22 cellular contexts compared by ENCODE assay signal in genomic region chr10:82691211-82691610, GRCh38.
DNase-seq lines count a peak whose midpoint lies in the region; ATAC-seq, FAIRE-seq and TF ChIP-seq lines count a peak whose summit lies in the region.
"Had no signal": no experiment of that assay in that cellular context is flagged by ENCODE, and none has a peak within 500 bp of the region (broad histone marks: within the 10 kb centered on the region; RNA-seq: fewer than 3 reads in every experiment).

No MANE protein-coding gene starts in this region.

- peak overlapping the region; percentile 7 for H3K27ac Mint-ChIP-seq in MCF 10A (ENCODE audit: low read depth, unreplicated experiment)
- no peak overlapping the region for H3K27ac Mint-ChIP-seq in activated CD4-positive, alpha-beta memory T cell treated with anti-CD3 and anti-CD28 coated beads, Interleukin-2, amount 10 ng/mL, durations not matched to agents 7 days and 5 days
- H3K27ac Mint-ChIP-seq in naive thymus-derived CD8-positive, alpha-beta T cell: no peak overlapping the region
- H3K27ac Mint-ChIP-seq: CD14-positive monocyte, H9, HFFc6 had no signal

- in situ Hi-C loops in mammary epithelial cell (cut with MboI; ENCODE audit: low sequenced_read_pairs in 2 of 2): no loop called here

- H3K4me3 ChIP-seq in breast epithelium (no peak overlapping the region), mammary epithelial cell (replicated peaks in 1 of 3; ENCODE audit: insufficient read depth in 1 of 3, low read depth in 2 of 3, low read length in 3 of 3) (no peak overlapping the region), kidney (ENCODE audit: low read length in 2 of 2) (no peak overlapping the region)
- H3K4me3 ChIP-seq: GM12878, Peyer's patch, SJCRH30 had no signal

- H3K27me3 Mint-ChIP-seq in MCF 10A (ENCODE audit: insufficient read depth, unreplicated experiment): no peaks in the 10 kb centered on the region
- no peaks in the 10 kb centered on the region for H3K27me3 Mint-ChIP-seq in activated CD4-positive, alpha-beta memory T cell treated with anti-CD3 and anti-CD28 coated beads, Interleukin-2, amount 10 ng/mL, durations not matched to agents 7 days and 5 days
- H3K27me3 Mint-ChIP-seq in naive thymus-derived CD8-positive, alpha-beta T cell: no peaks in the 10 kb centered on the region

- DNase-seq in MCF 10A (ENCODE audit: unreplicated experiment): no peak
- no peak for DNase-seq in breast epithelium (ENCODE audit: low spot score in 2 of 2)
- DNase-seq in mammary epithelial cell: no peak
- peak; percentile 36 for DNase-seq in occipital lobe (lab: John Stamatoyannopoulos, UW)
- no peak for DNase-seq in activated CD4-positive, alpha-beta memory T cell treated with anti-CD3 and anti-CD28 coated beads, Interleukin-2, amount 10 ng/mL, durations not matched to agents 7 days and 5 days
- no peak for DNase-seq in naive thymus-derived CD8-positive, alpha-beta T cell
- DNase-seq in kidney: no peak
- DNase-seq: AML-193, DMS79 treated with DMSO at 0.1 percent for 48 hours, H9, HFFc6, Karpas-422, NCI-H1417 treated with DMSO at 0.1 percent for 48 hours, NCI-H187, NCI-H2107, NCI-H524, NCI-H774, Peyer's patch, SJCRH30 had no signal

- FAIRE-seq in kidney (lab: Jason Lieb, UNC): no peak
- FAIRE-seq: GM12878 had no signal

- H3K79me2 ChIP-seq in mammary epithelial cell (ENCODE audit: insufficient read depth, low read length): no peaks in the 10 kb centered on the region

- POLR2A ChIA-PET in MCF 10A (lab: Yijun Ruan, JAX): interaction anchor here (0.6 kb wide), 1 partner anchor 10 kb away, joined by 4 read pairs; no protein-coding TSS in a partner anchor
- POLR2A ChIA-PET in activated CD4-positive, alpha-beta memory T cell treated with anti-CD3 and anti-CD28 coated beads, Interleukin-2, amount 10 ng/mL, durations not matched to agents 7 days and 5 days (lab: Charles Lee): no interaction called here
- POLR2A ChIA-PET in naive thymus-derived CD8-positive, alpha-beta T cell (lab: Charles Lee): no interaction called here

- CTCF ChIA-PET in MCF 10A (lab: Yijun Ruan, JAX) (no interaction called here), mammary epithelial cell (lab: Charles Lee; ENCODE audit: low non-redundant PET) (no interaction called here)
- CTCF ChIA-PET in activated CD4-positive, alpha-beta memory T cell treated with anti-CD3 and anti-CD28 coated beads, Interleukin-2, amount 10 ng/mL, durations not matched to agents 7 days and 5 days (lab: Charles Lee): no interaction called here

- 46% methylated on average over 2 of the region's 2 CpGs for WGBS in mammary epithelial cell (ENCODE audit: low coverage, missing lambda C conversion rate)

- intact Hi-C loops in MCF 10A (cut with micrococcal nuclease): no loop called here
- intact Hi-C loops in breast epithelium (cut with DNase I; ENCODE audit: low total_unique reads): no loop called here
- intact Hi-C loops in mammary epithelial cell (cut with micrococcal nuclease): no loop called here
- intact Hi-C loops in kidney (cut with DNase I): no loop called here

- H3K9me3 ChIP-seq in breast epithelium: peaks cover 3 to 9% of the 10 kb centered on the region in 2 donors
- H3K9me3 ChIP-seq in mammary epithelial cell (replicated peaks; ENCODE audit: insufficient read depth, low read length): peaks cover 6% of the 10 kb centered on the region
- H3K9me3 ChIP-seq in kidney (ENCODE audit: control insufficient read depth in 1 of 2, low read length in 2 of 2): no peaks in the 10 kb centered on the region
- H3K9me3 ChIP-seq: Peyer's patch, SJCRH30 had no signal

- BruUV-seq in MCF 10A (replicated peaks; lab: Mats Ljungman, UMichigan) (no TSS peak), mammary epithelial cell (replicated peaks; lab: Mats Ljungman, UMichigan) (no TSS peak)

- H3K4me1 ChIP-seq in breast epithelium: no peaks in the 10 kb centered on the region
- H3K4me1 ChIP-seq in mammary epithelial cell (ENCODE audit: insufficient read depth, low read length): no peaks in the 10 kb centered on the region
- no peaks in the 10 kb centered on the region for H3K4me1 ChIP-seq in kidney (ENCODE audit: control insufficient read depth in 1 of 2, insufficient read depth in 1 of 2, low read depth in 1 of 2, low read length in 2 of 2)
- H3K4me1 ChIP-seq: Peyer's patch, SJCRH30 had no signal

- peak overlapping the region; percentile 15 for H2AFZ ChIP-seq in mammary epithelial cell (ENCODE audit: low read depth, low read length)

- no peak overlapping the region for H3K4me3 Mint-ChIP-seq in MCF 10A (ENCODE audit: unreplicated experiment)
- H3K4me3 Mint-ChIP-seq in activated CD4-positive, alpha-beta memory T cell treated with anti-CD3 and anti-CD28 coated beads, Interleukin-2, amount 10 ng/mL, durations not matched to agents 7 days and 5 days: no peak overlapping the region
- H3K4me3 Mint-ChIP-seq in naive thymus-derived CD8-positive, alpha-beta T cell: no peak overlapping the region
- H3K4me3 Mint-ChIP-seq: CD14-positive monocyte, H9, HFFc6 had no signal

- H4K20me1 ChIP-seq in mammary epithelial cell (ENCODE audit: insufficient read depth, low read length): no peaks in the 10 kb centered on the region

- no peak for ATAC-seq in GM18519 (IDR thresholded peaks at IDR 0.05; ENCODE audit: low FRiP score, unreplicated experiment)
- ATAC-seq in naive thymus-derived CD8-positive, alpha-beta T cell: no peak
- ATAC-seq: GM12878 had no signal

- no peak for TF ChIP-seq POLR2A in breast epithelium (IDR thresholded peaks at IDR 0.05)

- no peaks in the 10 kb centered on the region for H3K36me3 ChIP-seq in breast epithelium
- H3K36me3 ChIP-seq in mammary epithelial cell (ENCODE audit: insufficient read depth, low read length): no peaks in the 10 kb centered on the region
- no peaks in the 10 kb centered on the region for H3K36me3 ChIP-seq in kidney (ENCODE audit: control insufficient read depth in 1 of 2, insufficient read depth in 2 of 2, low read length in 2 of 2)
- H3K36me3 ChIP-seq: Peyer's patch, SJCRH30 had no signal

- no peak for TF ChIP-seq CTCF in MCF 10A (IDR thresholded peaks at IDR 0.05; ENCODE audit: unreplicated experiment)
- TF ChIP-seq CTCF in breast epithelium (IDR thresholded peaks at IDR 0.05): no peak
- no peak for TF ChIP-seq CTCF in mammary epithelial cell (conservative IDR thresholded peaks at IDR 0.05 in 1 of 2, IDR thresholded peaks at IDR 0.05 in 1 of 2; ENCODE audit: extremely low read depth in 1 of 2, insufficient read depth in 1 of 2, low read depth in 1 of 2, low read length in 2 of 2)
- TF ChIP-seq CTCF in kidney (IDR thresholded peaks at IDR 0.05; ENCODE audit: borderline replicate concordance, extremely low read depth, insufficient read depth): no peak

- no peak overlapping the region for H3K27ac ChIP-seq in breast epithelium
- no peak overlapping the region for H3K27ac ChIP-seq in mammary epithelial cell (ENCODE audit: insufficient read depth, low read depth, low read length)
- H3K27ac ChIP-seq in kidney (ENCODE audit: low read depth in 2 of 2, low read length in 2 of 2): no peak overlapping the region
- H3K27ac ChIP-seq: Peyer's patch, SJCRH30 had no signal

- no peaks in the 10 kb centered on the region for H3K4me1 Mint-ChIP-seq in MCF 10A (ENCODE audit: insufficient read depth, unreplicated experiment)
- H3K4me1 Mint-ChIP-seq in activated CD4-positive, alpha-beta memory T cell treated with anti-CD3 and anti-CD28 coated beads, Interleukin-2, amount 10 ng/mL, durations not matched to agents 7 days and 5 days: no peaks in the 10 kb centered on the region
- no peaks in the 10 kb centered on the region for H3K4me1 Mint-ChIP-seq in naive thymus-derived CD8-positive, alpha-beta T cell
- H3K4me1 Mint-ChIP-seq: CD14-positive monocyte, H9 had no signal

- H3K9me3 Mint-ChIP-seq in MCF 10A (ENCODE audit: unreplicated experiment): peaks cover 12% of the 10 kb centered on the region
- H3K9me3 Mint-ChIP-seq in activated CD4-positive, alpha-beta memory T cell treated with anti-CD3 and anti-CD28 coated beads, Interleukin-2, amount 10 ng/mL, durations not matched to agents 7 days and 5 days: peaks cover 15% of the 10 kb centered on the region
- peaks cover 4 to 12% (median 9%) of the 10 kb centered on the region in 9 donors for H3K9me3 Mint-ChIP-seq in naive thymus-derived CD8-positive, alpha-beta T cell

- H3K9ac ChIP-seq in mammary epithelial cell (ENCODE audit: insufficient read depth, low read length): no peak overlapping the region
- H3K9ac ChIP-seq in kidney (ENCODE audit: low read length in 2 of 2): no peak overlapping the region

- dilution Hi-C loops in mammary epithelial cell (cut with HindIII; ENCODE audit: low sequenced_read_pairs): no loop called here

- H3K27me3 ChIP-seq in breast epithelium (no peaks in the 10 kb centered on the region), mammary epithelial cell (ENCODE audit: insufficient read depth, low read length) (no peaks in the 10 kb centered on the region)
- H3K27me3 ChIP-seq: Peyer's patch, SJCRH30 had no signal

- no peaks in the 10 kb centered on the region for H3K36me3 Mint-ChIP-seq in MCF 10A (ENCODE audit: insufficient read depth, unreplicated experiment)
- H3K36me3 Mint-ChIP-seq in activated CD4-positive, alpha-beta memory T cell treated with anti-CD3 and anti-CD28 coated beads, Interleukin-2, amount 10 ng/mL, durations not matched to agents 7 days and 5 days (ENCODE audit: low read depth): no peaks in the 10 kb centered on the region
- H3K36me3 Mint-ChIP-seq in naive thymus-derived CD8-positive, alpha-beta T cell: no peaks in the 10 kb centered on the region
- H3K36me3 Mint-ChIP-seq: CD14-positive monocyte had no signal

- H3K4me2 ChIP-seq in mammary epithelial cell (ENCODE audit: insufficient read depth, low read depth, low read length): no peak overlapping the region
